In the genomic region with DNA sequence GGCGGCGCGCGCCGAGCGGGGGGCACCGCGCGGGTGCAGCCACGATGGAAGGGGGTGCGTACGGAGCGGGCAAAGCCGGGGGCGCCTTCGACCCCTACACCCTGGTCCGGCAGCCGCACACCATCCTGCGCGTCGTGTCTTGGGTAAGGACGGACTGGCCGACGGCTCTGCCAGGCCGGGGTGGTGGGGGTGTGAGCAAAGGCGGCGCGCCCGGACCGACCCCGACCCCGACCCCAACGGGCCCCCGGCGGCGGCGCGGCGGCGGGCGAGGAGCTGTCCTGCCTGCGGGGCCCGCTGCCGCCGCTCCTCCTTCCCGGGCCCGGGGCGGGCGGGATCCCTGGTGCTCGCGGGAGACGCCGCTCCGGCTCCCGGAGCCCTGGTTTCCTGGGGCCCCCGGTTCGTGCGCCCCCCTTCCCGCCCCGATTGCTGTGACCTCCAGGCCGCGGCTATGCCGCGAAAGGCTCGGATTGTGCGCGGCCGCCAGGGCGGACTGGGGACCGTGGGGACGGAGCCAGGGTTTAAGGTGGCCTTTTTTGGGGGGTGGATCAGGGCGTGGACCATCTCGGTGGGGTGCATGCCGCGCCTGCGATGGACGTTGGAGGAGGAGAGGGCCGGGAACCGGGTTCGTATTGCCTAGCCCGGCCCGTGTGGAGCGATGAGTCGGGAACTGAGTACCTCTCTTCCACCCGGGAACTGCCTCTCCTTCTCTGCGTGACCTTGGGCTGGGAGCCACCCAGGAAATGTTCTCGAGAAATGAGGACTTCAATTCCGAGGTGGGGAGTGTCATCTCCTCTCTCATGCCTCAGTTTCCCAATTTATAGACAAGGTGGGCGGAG, we compare ENCODE assay signal across 8 cellular contexts. TPM values are rescaled to one million over a fixed set of nuclear protein-coding genes. Genes with fewer than 3 reads are reported as not detected.
DNase-seq lines count a peak whose midpoint lies in the region; ATAC-seq and TF ChIP-seq lines count a peak whose summit lies in the region.

A gene with protein sequence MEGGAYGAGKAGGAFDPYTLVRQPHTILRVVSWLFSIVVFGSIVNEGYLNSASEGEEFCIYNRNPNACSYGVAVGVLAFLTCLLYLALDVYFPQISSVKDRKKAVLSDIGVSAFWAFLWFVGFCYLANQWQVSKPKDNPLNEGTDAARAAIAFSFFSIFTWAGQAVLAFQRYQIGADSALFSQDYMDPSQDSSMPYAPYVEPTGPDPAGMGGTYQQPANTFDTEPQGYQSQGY (plus strand): TSS at position 25 of the 836 bp plus-strand sequence. CDS start 20 bp downstream, at position 45.

- H3K9me3 ChIP-seq in PC-9 (ENCODE audit: insufficient read depth, low read depth) (no peaks in the 10 kb centered on the region), endocrine pancreas (ENCODE audit: control insufficient read depth, low read length) (no peaks in the 10 kb centered on the region), muscle layer of colon (ENCODE audit: low read length) (no peaks in the 10 kb centered on the region)

- H2AFZ ChIP-seq in PC-9 = peak within 1 kb of the TSS; percentile 83

- H3K9me2 ChIP-seq in PC-9 (ENCODE audit: insufficient read depth) = no peaks in the 10 kb centered on the region

- intact Hi-C loops in PC-9 (cut with micrococcal nuclease; ENCODE audit: unreplicated experiment) = no loop called here

- H3K4me3 ChIP-seq in GM12864 (ENCODE audit: low read depth, low read length) (peak within 1 kb of the TSS; percentile 57), PC-9 (peak within 1 kb of the TSS; percentile 59), endocrine pancreas (ENCODE audit: control insufficient read depth, insufficient read depth, low read length) (peak within 1 kb of the TSS; percentile 16), muscle layer of colon (ENCODE audit: low read depth in 1 of 2, low read length in 2 of 2) (peak within 1 kb of the TSS; percentile 76 to 83)

- CTCF ChIA-PET in PC-9 (lab: Charles Lee) = interaction anchor here (1.9 kb wide), 1 partner anchor 33 kb away, joined by 4 read pairs; no protein-coding TSS in a partner anchor

- POLR2A ChIA-PET in PC-9 (lab: Charles Lee; ENCODE audit: unreplicated experiment) = interaction anchor here (0.6 kb wide), 2 partner anchors 152 to 1061 kb away, joined by 3 to 4 read pairs; no protein-coding TSS in a partner anchor

- H3K79me2 ChIP-seq in PC-9 (ENCODE audit: low read depth) = no peaks in the 10 kb centered on the region

- peaks cover 14% of the 10 kb centered on the region for H3F3A ChIP-seq in PC-9 (ENCODE audit: insufficient read depth, low read depth)

- H3K36me3 ChIP-seq in PC-9 (ENCODE audit: low read depth) (no peaks in the 10 kb centered on the region), endocrine pancreas (ENCODE audit: control insufficient read depth, insufficient read depth, low read length) (no peaks in the 10 kb centered on the region), muscle layer of colon (ENCODE audit: insufficient read depth, low read length) (no peaks in the 10 kb centered on the region)

- no peaks in the 10 kb centered on the region for H4K20me1 ChIP-seq in PC-9 (ENCODE audit: insufficient read depth)

- peak; percentile 2 for TF ChIP-seq CTCF in GM12864 (IDR thresholded peaks at IDR 0.05; ENCODE audit: low read depth, low read length, missing control alignments)
- TF ChIP-seq CTCF in PC-9 (conservative IDR thresholded peaks at IDR 0.05) = no peak

- H3K9ac ChIP-seq in endocrine pancreas (ENCODE audit: control insufficient read depth, insufficient read depth, low read length) (peak within 1 kb of the TSS; percentile 78), muscle layer of colon (ENCODE audit: low read length) (peak within 1 kb of the TSS; percentile 61)

- DNase-seq in GM12864 (ENCODE audit: low read depth) (no peak), PC-9 (peak in 1 of 2 experiments; percentile 24), NCI-H510A treated with DMSO at 0.1 percent for 48 hours (lab: John Stamatoyannopoulos, UW) (no peak), NCI-H2196 treated with DMSO at 0.1 percent for 48 hours (lab: John Stamatoyannopoulos, UW; ENCODE audit: unreplicated experiment) (no peak)

- H3K4me1 ChIP-seq in PC-9 (replicated peaks; ENCODE audit: insufficient read depth) (peaks cover 3% of the 10 kb centered on the region), endocrine pancreas (ENCODE audit: control insufficient read depth, insufficient read depth, low read length) (no peaks in the 10 kb centered on the region), muscle layer of colon (ENCODE audit: insufficient read depth, low read length) (peaks cover 21% of the 10 kb centered on the region)

- H3K27ac ChIP-seq in PC-9 = no peak within 1 kb of the TSS
- H3K27ac ChIP-seq in muscle layer of colon (ENCODE audit: low read depth, low read length) = peak within 1 kb of the TSS; percentile 65

- BruUV-seq in PC-9 (replicated peaks; lab: Mats Ljungman, UMichigan) = no TSS peak

- H3K4me2 ChIP-seq in PC-9 = peak within 1 kb of the TSS; percentile 80

- peaks cover 12% of the 10 kb centered on the region; the same call in 1 of the 2 replicates for H3K27me3 ChIP-seq in PC-9 (ENCODE audit: insufficient read depth, low read depth)
- H3K27me3 ChIP-seq in endocrine pancreas (ENCODE audit: control insufficient read depth, insufficient read depth, low read length) = no peaks in the 10 kb centered on the region
- no peaks in the 10 kb centered on the region for H3K27me3 ChIP-seq in muscle layer of colon (ENCODE audit: control insufficient read depth in 1 of 2, insufficient read depth in 2 of 2, low read length in 2 of 2)

- no peak for ATAC-seq in HG02938 (IDR thresholded peaks at IDR 0.05; ENCODE audit: unreplicated experiment)
- ATAC-seq in HG03159 (IDR thresholded peaks at IDR 0.05; ENCODE audit: unreplicated experiment) = no peak

RNA-seq across cellular contexts. Expression of the gene that starts here (rescaled TPM):
- 12.0 and 19.1 TPM in 2 replicates for total RNA-seq in PC-9 (2021)

Comparison
In these comparisons a context has a peak if more than half of its experiments do, and no peak if none do; other contexts are left out.
1. H3K4me3 ChIP-seq: peak in every context shown above with its lines; median percentile 80 in muscle layer of colon; 59 in PC-9; 57 in GM12864; 16 in endocrine pancreas.